ENCODE assay signal across 8 cellular contexts in genomic region chr14:50116986-50117385, GRCh38. TPM values are rescaled to one million over a fixed set of nuclear protein-coding genes. Genes with fewer than 3 reads are reported as not detected.
DNase-seq lines count a peak whose midpoint lies in the region; ATAC-seq, FAIRE-seq and TF ChIP-seq lines count a peak whose summit lies in the region.

No MANE protein-coding gene starts in this region.

- no peak for TF ChIP-seq CTCF in left ventricle myocardium inferior (IDR thresholded peaks at IDR 0.05; ENCODE audit: borderline replicate concordance)
- no peak for TF ChIP-seq CTCF in GM12878 (IDR thresholded peaks at IDR 0.05 in 2 of 3, conservative IDR thresholded peaks at IDR 0.05 in 1 of 3; ENCODE audit: control insufficient read depth in 2 of 3, extremely low read depth in 1 of 3, insufficient read depth in 1 of 3, low read depth in 3 of 3, low read length in 3 of 3)

- H3K4me3 ChIP-seq in left ventricle myocardium inferior, result peak overlapping the region; percentile 78
- peak overlapping the region; percentile 61; the same call in 1 of the 2 replicates for H3K4me3 ChIP-seq in GM12878
- H3K4me3 ChIP-seq in mucosa of rectum (ENCODE audit: low read length in 2 of 2), result peak overlapping the region; percentile 87 to 91

- WGBS in GM12878 (ENCODE audit: insufficient coverage, insufficient replicate concordance, low lambda C conversion rate, missing lambda C conversion rate), result 50% methylated on average over 2 of the region's 2 CpGs

- intact Hi-C loops in left ventricle myocardium inferior (cut with micrococcal nuclease), result no loop called here
- intact Hi-C loops in cardiac septum (cut with DNase I), result loop anchor here (2.0 kb wide), 1 partner anchor 114 kb away; the partner anchor contains the start of gene SOS2
- intact Hi-C loops in GM12878 (cut with micrococcal nuclease; ENCODE audit: unreplicated experiment), result loop anchor here (5.0 to 10.0 kb wide), 3 partner anchors 115 to 485 kb away; partner anchors contain the start of genes KLHDC2 and SOS2

- RAD21 ChIA-PET in GM12878 (lab: Charles Lee; ENCODE audit: unreplicated experiment), result interaction anchor here (0.5 to 2.5 kb wide), 9 partner anchors 11 to 318 kb away, joined by 3 to 11 read pairs (median 3); no protein-coding TSS in a partner anchor

- H3K36me3 ChIP-seq in left ventricle myocardium inferior (peaks cover 52% of the 10 kb centered on the region), GM12878 (ENCODE audit: control insufficient read depth in 2 of 2, insufficient read depth in 2 of 2, low read length in 1 of 2) (0 out of 4 replicates have a peak, but pooled peaks cover 0 to 7% of the 10 kb centered on the region in 2 experiments), mucosa of rectum (ENCODE audit: control insufficient read depth in 2 of 2, insufficient read depth in 2 of 2, low read length in 2 of 2) (peaks cover 7 to 29% of the 10 kb centered on the region in 2 donors)

- ATAC-seq in GM12878 (no peak), GM21526 (IDR thresholded peaks at IDR 0.05; ENCODE audit: low FRiP score, unreplicated experiment) (no peak), HG02588 (IDR thresholded peaks at IDR 0.05; ENCODE audit: unreplicated experiment) (no peak), GM18520 (IDR thresholded peaks at IDR 0.05; ENCODE audit: unreplicated experiment) (no peak)

- BruUV-seq in GM12878 (replicated peaks; lab: Mats Ljungman, UMichigan), result TSS peak; percentile 99

- in situ Hi-C loops in GM12878 (cut with MboI), result loop anchor here (10.0 kb wide), 1 partner anchor 482 kb away; the partner anchor contains the start of gene DNAAF2

- peaks cover 32% of the 10 kb centered on the region for H3K79me2 ChIP-seq in GM12878 (ENCODE audit: control insufficient read depth, insufficient read depth, low read length)

- no peaks in the 10 kb centered on the region for H4K20me1 ChIP-seq in GM12878 (ENCODE audit: control insufficient read depth, insufficient read depth)

- peaks cover 29% of the 10 kb centered on the region for H3K4me1 ChIP-seq in left ventricle myocardium inferior
- H3K4me1 ChIP-seq in GM12878 (ENCODE audit: control insufficient read depth, insufficient read depth, low read length), result peaks cover 8% of the 10 kb centered on the region
- peaks cover 8 to 12% of the 10 kb centered on the region in 2 donors for H3K4me1 ChIP-seq in mucosa of rectum (ENCODE audit: control insufficient read depth in 2 of 2, insufficient read depth in 2 of 2, low read length in 2 of 2)

- H3K4me2 ChIP-seq in GM12878 (ENCODE audit: control insufficient read depth, insufficient read depth), result peak overlapping the region; percentile 79; the same call in 1 of the 2 replicates

- H3K27ac ChIP-seq in left ventricle myocardium inferior (replicated peaks) (peak overlapping the region; percentile 88), GM12878 (ENCODE audit: control insufficient read depth, insufficient read depth) (peak overlapping the region; percentile 84), mucosa of rectum (ENCODE audit: low read depth in 2 of 2, low read length in 2 of 2) (peak overlapping the region; percentile 89 to 90)

- POLR2A ChIA-PET in GM12878 (lab: Charles Lee), result interaction anchor here (0.6 to 6.1 kb wide), 7 partner anchors 10 to 268 kb away, joined by 3 to 34 read pairs (median 5); partner anchors contain the start of gene NEMF

- no peak for FAIRE-seq in GM12878 (lab: Jason Lieb, UNC)

- DNase-seq in left ventricle myocardium inferior (no peak), cardiac septum (ENCODE audit: low spot score) (no peak), GM12878 (ENCODE audit: low read depth, low spot score) (no peak), AG08396 (ENCODE audit: low spot score) (no peak)

- H3K9me3 ChIP-seq in left ventricle myocardium inferior (replicated peaks), result no peaks in the 10 kb centered on the region
- no peaks in the 10 kb centered on the region for H3K9me3 ChIP-seq in GM12878 (replicated peaks; ENCODE audit: control insufficient read depth, insufficient read depth, low read length)
- no peaks in the 10 kb centered on the region for H3K9me3 ChIP-seq in mucosa of rectum (ENCODE audit: control insufficient read depth in 2 of 2, low read length in 2 of 2)

- TF ChIP-seq RAD21 in GM12878 (IDR thresholded peaks at IDR 0.05; ENCODE audit: insufficient read depth, low read depth, low read length), result no peak

- H2AFZ ChIP-seq in GM12878 (ENCODE audit: control insufficient read depth, low read depth, low read length), result peak overlapping the region; percentile 69

- SMC1A ChIA-PET in GM12878 (lab: Charles Lee; ENCODE audit: uncharacterized antibody, unreplicated experiment), result interaction anchor here (0.8 to 2.3 kb wide), 6 partner anchors 18 to 350 kb away, joined by 3 to 7 read pairs (median 4); partner anchors contain the start of gene NEMF

- TF ChIP-seq POLR2A in GM12878 (IDR thresholded peaks at IDR 0.05; ENCODE audit: low read depth, low read length), result no peak

- H3K9ac ChIP-seq in GM12878 (ENCODE audit: control insufficient read depth, insufficient read depth, low read length), result peak overlapping the region; percentile 41
- peak overlapping the region; percentile 82 to 84 for H3K9ac ChIP-seq in mucosa of rectum (ENCODE audit: low read depth in 1 of 2, low read length in 2 of 2)

- CTCF ChIA-PET in GM12878 (lab: Yijun Ruan, JAX), result interaction anchor here (0.6 to 2.9 kb wide), 11 partner anchors 9 to 483 kb away, joined by 3 to 22 read pairs (median 4); partner anchors contain the start of gene NEMF

- H3K27me3 ChIP-seq in left ventricle myocardium inferior (ENCODE audit: low read depth) (no peaks in the 10 kb centered on the region), GM12878 (replicated peaks in 1 of 2; ENCODE audit: control insufficient read depth in 2 of 2, insufficient read depth in 2 of 2, low read length in 1 of 2) (no peaks in the 10 kb centered on the region), mucosa of rectum (ENCODE audit: control insufficient read depth in 2 of 2, insufficient read depth in 2 of 2, low read length in 2 of 2) (no peaks in the 10 kb centered on the region)

- no peak for TF ChIP-seq EP300 in GM12878 (IDR thresholded peaks at IDR 0.05; ENCODE audit: borderline replicate concordance in 1 of 2, control insufficient read depth in 1 of 2, low read depth in 2 of 2, low read length in 2 of 2)

TF ChIP-seq in GM12878, 131 proteins besides CTCF, POLR2A, EP300 and RAD21:
- peak; percentile 21; the same call in 1 of the 2 replicates for TF ChIP-seq MTA3 (IDR thresholded peaks at IDR 0.05; ENCODE audit: borderline replicate concordance, low read length)
- no peak for TF ChIP-seq ZBED1 (IDR thresholded peaks at IDR 0.05; ENCODE audit: borderline replicate concordance)

RNA-seq across cellular contexts. Expression of gene VCPKMT, which starts 0.6 kb away (rescaled TPM):
- total RNA-seq in left ventricle myocardium inferior (4.1 TPM), cardiac septum (3.0 TPM), GM12878 (2014; rRNA removed) (11.6 and 12.9 TPM in 2 replicates), GM12878 (2014; rRNA removed; fragmentation: Illumina TruSeq; extraction: Trizol) (12.6 and 12.9 TPM in 2 replicates), GM12878 (2021) (12.8 and 13.3 TPM in 2 replicates)
- 21.6 and 23.5 TPM in 2 replicates for total RNA-seq in GM12878 (2013; cell fraction: nucleolus; rRNA removed)
- 9.4 TPM for polyA plus RNA-seq in GM12878 (2011; ENCODE audit: low read depth)
- polyA plus RNA-seq in GM12878 (2011; rRNA removed) (13.3 and 19.4 TPM in 2 replicates), GM12878 (2014; fragmentation: Illumina TruSeq; extraction: Trizol) (12.8 and 16.6 TPM in 2 replicates), GM12878 (2014; fragmentation: Nextera tagmentation; extraction: Ambion mirVana) (10 to 100 TPM in 1 of 2 experiments, 1 to 10 TPM in 1; 8.5 to 11.5 TPM), GM12878 (2014; rRNA removed) (12.3 and 18.2 TPM in 2 replicates), GM12878 (2016; fragmentation: Nextera tagmentation; extraction: Ambion mirVana) (10 to 100 TPM; 17.5 to 18.4 TPM)
- 5.7 and 9.1 TPM in 2 replicates for polyA plus RNA-seq in GM12878 (2011; cell fraction: cytosol; rRNA removed)
- polyA plus RNA-seq in GM12878 (2011; cell fraction: nucleus; rRNA removed), result 13.7 and 14.4 TPM in 2 replicates
- 13.5 and 15.6 TPM in 2 replicates for polyA plus RNA-seq in GM12878 (2012)
- 2.5 and 3.5 TPM in 2 replicates for polyA minus RNA-seq in GM12878 (2011; rRNA and poly(A)+ RNA removed)
- polyA minus RNA-seq in GM12878 (2011; cell fraction: cytosol; rRNA and poly(A)+ RNA removed), result 1.3 and 2.2 TPM in 2 replicates
- polyA minus RNA-seq in GM12878 (2011; cell fraction: nucleus; rRNA and poly(A)+ RNA removed), result 5.8 and 10.0 TPM in 2 replicates
